In genomic region chr1:27099154-27099903, GRCh38 we compare ENCODE assay signal across 9 cellular contexts. TPM values are rescaled to one million over a fixed set of nuclear protein-coding genes. Genes with fewer than 3 reads are reported as not detected.
DNase-seq lines count a peak whose midpoint lies in the region; ATAC-seq and TF ChIP-seq lines count a peak whose summit lies in the region.
"Had no signal": no experiment of that assay in that cellular context is flagged by ENCODE, and none has a peak within 500 bp of the region (broad histone marks: within the 10 kb centered on the region; RNA-seq: fewer than 3 reads in every experiment).

No MANE protein-coding gene starts in this region.

- WGBS in aorta, 2 donors: 6 to 9% methylated on average over 10 of the region's 10 CpGs

- TF ChIP-seq POLR2A in Peyer's patch (IDR thresholded peaks at IDR 0.05): no peak

- H3K9me3 ChIP-seq in Peyer's patch (no peaks in the 10 kb centered on the region), muscle layer of duodenum (ENCODE audit: control insufficient read depth in 1 of 2, low read length in 2 of 2) (no peaks in the 10 kb centered on the region), aorta (ENCODE audit: control insufficient read depth, low read length) (no peaks in the 10 kb centered on the region)

- H3K36me3 ChIP-seq in Peyer's patch: peaks cover 0 to 31% (median 0%) of the 10 kb centered on the region in 3 donors
- H3K36me3 ChIP-seq in muscle layer of duodenum (ENCODE audit: control insufficient read depth in 1 of 2, insufficient read depth in 2 of 2, low read length in 2 of 2): peaks cover 0 to 10% of the 10 kb centered on the region in 2 donors
- H3K36me3 ChIP-seq in aorta (ENCODE audit: control insufficient read depth in 1 of 2, insufficient read depth in 2 of 2, low read length in 1 of 2): no peaks in the 10 kb centered on the region

- no peaks in the 10 kb centered on the region for H3K27me3 ChIP-seq in Peyer's patch
- no peaks in the 10 kb centered on the region for H3K27me3 ChIP-seq in muscle layer of duodenum (ENCODE audit: low read depth, low read length)
- no peaks in the 10 kb centered on the region for H3K27me3 ChIP-seq in aorta (ENCODE audit: control insufficient read depth in 1 of 2, insufficient read depth in 2 of 2, low read length in 1 of 2)

- DNase-seq in GM04503 (ENCODE audit: low read depth) (peak; percentile 66), Peyer's patch (no peak), ecto neural progenitor cell (ENCODE audit: low spot score) (peak; percentile 65), aorta (peak; percentile 82 to 92), mucosa of gallbladder (ENCODE audit: low spot score) (no peak)

- TF ChIP-seq CTCF in Peyer's patch (IDR thresholded peaks at IDR 0.05): no peak

- ATAC-seq in HG03354 (IDR thresholded peaks at IDR 0.05; ENCODE audit: poor library complexity, severe bottlenecking, unreplicated experiment) (peak; percentile 65), aorta (ENCODE audit: low FRiP score) (peak; percentile 72), HG03342 (IDR thresholded peaks at IDR 0.05; ENCODE audit: unreplicated experiment) (no peak)

- no peak overlapping the region for H3K4me3 ChIP-seq in Peyer's patch
- peak overlapping the region in 1 of 2 donors; percentile 10 for H3K4me3 ChIP-seq in muscle layer of duodenum (ENCODE audit: low read depth in 1 of 2, low read length in 2 of 2)
- no peak overlapping the region for H3K4me3 ChIP-seq in aorta (ENCODE audit: low read length in 2 of 2)

- H3K4me1 ChIP-seq in Peyer's patch: peaks cover 0 to 8% (median 2%) of the 10 kb centered on the region in 4 donors
- peaks cover 0 to 23% of the 10 kb centered on the region in 2 donors for H3K4me1 ChIP-seq in muscle layer of duodenum (ENCODE audit: control insufficient read depth in 1 of 2, insufficient read depth in 2 of 2, low read length in 2 of 2)
- H3K4me1 ChIP-seq in aorta (ENCODE audit: control insufficient read depth in 1 of 2, insufficient read depth in 2 of 2, low read length in 2 of 2): no peaks in the 10 kb centered on the region

- H3K27ac ChIP-seq in Peyer's patch (peak overlapping the region; percentile 31 to 61 (median 51)), muscle layer of duodenum (ENCODE audit: low read length) (peak overlapping the region; percentile 32), aorta (ENCODE audit: low read depth in 1 of 2, low read length in 2 of 2) (peak overlapping the region in 1 of 2 donors; percentile 12)
- H3K27ac ChIP-seq: VCaP had no signal

- intact Hi-C loops in aorta (cut with DNase I): loop anchor here (2.0 to 10.0 kb wide), 4 partner anchors 55 to 135 kb away; partner anchors contain the start of gene KDF1 (in 1 of the 2)

RNA-seq across cellular contexts. Expression of gene SLC9A1, which starts 55.6 kb away (rescaled TPM):
- total RNA-seq in Peyer's patch: 10 to 100 TPM in 3 of 4 donors, 1 to 10 TPM in 1; 5.8 to 68.3 (median 48.2) TPM
- total RNA-seq in aorta: 10 to 100 TPM; 17.6 to 24.9 TPM
- 10 to 100 TPM in 1 of 2 donors, 1 to 10 TPM in 1; 4.5 to 10.1 TPM for polyA plus RNA-seq in aorta
- 170 TPM for total RNA-seq in mucosa of gallbladder

Comparison
In these comparisons a context has a peak if more than half of its experiments do, and no peak if none do; other contexts are left out.
1. DNase-seq: peak in GM04503 (single experiment), ecto neural progenitor cell (single experiment) and aorta (2 of 2); none in Peyer's patch (0 of 3) and mucosa of gallbladder (single experiment).